10 cellular contexts compared by ENCODE assay signal in the genomic region with DNA sequence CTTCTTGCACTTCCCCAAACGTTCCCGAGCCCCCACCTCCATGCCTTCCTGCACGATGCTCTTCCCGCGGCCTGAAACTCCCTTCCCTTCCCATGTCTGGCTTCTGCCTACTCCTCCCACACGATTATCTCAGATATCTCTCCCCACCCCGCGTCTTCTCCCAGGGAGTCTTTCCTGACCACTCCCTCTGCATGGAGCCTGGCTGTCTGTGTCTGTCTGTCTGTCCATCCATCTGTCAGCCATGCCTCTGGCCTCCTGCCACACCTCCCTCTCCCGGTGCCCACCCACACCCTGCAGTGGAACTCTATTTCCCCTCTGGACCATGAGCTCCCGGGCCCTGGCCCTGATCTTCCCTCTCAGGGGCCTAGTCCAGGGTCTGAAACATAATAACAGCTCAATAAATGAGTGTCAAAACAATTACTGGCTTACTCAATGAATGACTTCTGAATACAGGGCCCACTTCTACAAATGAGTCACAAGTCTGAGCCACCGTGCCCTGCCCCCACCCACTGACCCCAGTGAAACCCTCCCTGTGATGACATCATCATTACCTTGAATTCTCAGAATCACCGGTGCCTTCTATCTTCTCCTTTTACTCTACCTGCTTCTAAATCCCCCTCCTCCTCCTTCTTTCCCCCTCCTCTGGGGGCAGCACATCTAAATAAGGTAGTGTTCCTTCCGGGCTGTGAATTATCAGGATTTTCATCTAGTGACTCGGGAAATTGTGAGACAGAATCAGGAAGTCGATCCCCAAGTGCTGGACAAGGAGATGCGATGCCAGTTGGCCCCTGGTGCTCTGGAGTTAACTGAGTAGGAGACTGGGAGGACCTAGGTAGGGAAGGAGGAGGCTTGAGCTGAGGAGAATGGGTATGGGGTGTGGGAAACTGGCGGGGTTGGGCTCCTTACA. TPM values are rescaled to one million over a fixed set of nuclear protein-coding genes. Genes with fewer than 3 reads are reported as not detected.
DNase-seq lines count a peak whose midpoint lies in the region; ATAC-seq, FAIRE-seq and TF ChIP-seq lines count a peak whose summit lies in the region.
"Had no signal": no experiment of that assay in that cellular context is flagged by ENCODE, and none has a peak within 500 bp of the region (broad histone marks: within the 10 kb centered on the region; RNA-seq: fewer than 3 reads in every experiment).

No MANE protein-coding gene starts in this region.

- H3K4me3 Mint-ChIP-seq in astrocyte (ENCODE audit: unreplicated experiment): peak overlapping the region; percentile 21
- H3K4me3 Mint-ChIP-seq in effector memory CD8-positive, alpha-beta T cell: no peak overlapping the region
- H3K4me3 Mint-ChIP-seq: type B pancreatic cell had no signal

- peaks cover 34% of the 10 kb centered on the region for H3K4me1 Mint-ChIP-seq in astrocyte (ENCODE audit: low read depth, unreplicated experiment)
- H3K4me1 Mint-ChIP-seq in effector memory CD8-positive, alpha-beta T cell (ENCODE audit: low read depth in 2 of 2): peaks cover 16 to 24% of the 10 kb centered on the region in 2 donors

- no peaks in the 10 kb centered on the region for H3K27me3 ChIP-seq in astrocyte (ENCODE audit: insufficient read depth, low read length)
- no peaks in the 10 kb centered on the region for H3K27me3 ChIP-seq in smooth muscle cell (ENCODE audit: low read depth)
- no peaks in the 10 kb centered on the region for H3K27me3 ChIP-seq in prostate gland (replicated peaks; ENCODE audit: insufficient read depth)

- H3K36me3 ChIP-seq in astrocyte (ENCODE audit: insufficient read depth, low read length): no peaks in the 10 kb centered on the region
- H3K36me3 ChIP-seq in smooth muscle cell (ENCODE audit: low read depth): no peaks in the 10 kb centered on the region
- no peaks in the 10 kb centered on the region for H3K36me3 ChIP-seq in prostate gland

- H3K4me1 ChIP-seq in astrocyte (ENCODE audit: insufficient read depth, low read length): peaks cover 47% of the 10 kb centered on the region
- peaks cover 7% of the 10 kb centered on the region for H3K4me1 ChIP-seq in smooth muscle cell (ENCODE audit: low read depth)
- H3K4me1 ChIP-seq in prostate gland (replicated peaks): no peaks in the 10 kb centered on the region

- H3K27ac ChIP-seq in astrocyte (ENCODE audit: low read depth, low read length) (peak overlapping the region; percentile 66), smooth muscle cell (ENCODE audit: low read depth) (peak overlapping the region; percentile 87), prostate gland (no peak overlapping the region)

- no peak for TF ChIP-seq CTCF in astrocyte (IDR thresholded peaks at IDR 0.05; ENCODE audit: insufficient read depth, low read depth, low read length)
- TF ChIP-seq CTCF in smooth muscle cell (IDR thresholded peaks at IDR 0.05; ENCODE audit: borderline replicate concordance, insufficient read depth, poor library complexity, severe bottlenecking): no peak
- TF ChIP-seq CTCF in prostate gland (IDR thresholded peaks at IDR 0.05): no peak

- no peak overlapping the region for H3K4me3 ChIP-seq in astrocyte (ENCODE audit: insufficient read depth, low read depth, low read length)
- no peak overlapping the region for H3K4me3 ChIP-seq in smooth muscle cell
- H3K4me3 ChIP-seq in prostate gland: no peak overlapping the region

- H3K27ac Mint-ChIP-seq in astrocyte (ENCODE audit: unreplicated experiment): peak overlapping the region; percentile 96
- peak overlapping the region in 1 of 2 donors; percentile 78 for H3K27ac Mint-ChIP-seq in effector memory CD8-positive, alpha-beta T cell
- H3K27ac Mint-ChIP-seq: type B pancreatic cell had no signal

- H3K79me2 ChIP-seq in astrocyte (ENCODE audit: insufficient read depth, low read length) (no peaks in the 10 kb centered on the region), smooth muscle cell (ENCODE audit: low read depth) (no peaks in the 10 kb centered on the region)

- no peaks in the 10 kb centered on the region for H3K9me3 Mint-ChIP-seq in astrocyte (ENCODE audit: unreplicated experiment)
- no peaks in the 10 kb centered on the region for H3K9me3 Mint-ChIP-seq in effector memory CD8-positive, alpha-beta T cell
- H3K9me3 Mint-ChIP-seq: type B pancreatic cell had no signal

- H3K4me2 ChIP-seq in astrocyte (ENCODE audit: low read length) (peak overlapping the region; percentile 49), smooth muscle cell (peak overlapping the region; percentile 28)

- no peaks in the 10 kb centered on the region for H3K9me3 ChIP-seq in astrocyte (ENCODE audit: insufficient read depth, low read depth, low read length)
- no peaks in the 10 kb centered on the region for H3K9me3 ChIP-seq in smooth muscle cell (replicated peaks; ENCODE audit: low read depth)
- H3K9me3 ChIP-seq in prostate gland: no peaks in the 10 kb centered on the region

- peaks cover 4% of the 10 kb centered on the region for H3K36me3 Mint-ChIP-seq in astrocyte (ENCODE audit: low read depth, unreplicated experiment)
- no peaks in the 10 kb centered on the region for H3K36me3 Mint-ChIP-seq in effector memory CD8-positive, alpha-beta T cell (ENCODE audit: insufficient read depth)
- H3K36me3 Mint-ChIP-seq: type B pancreatic cell had no signal

- WGBS in smooth muscle cell (ENCODE audit: low lambda C conversion rate): 35% methylated on average over 17 of the region's 17 CpGs
- WGBS in prostate gland: 55% methylated on average over 17 of the region's 17 CpGs

- no peaks in the 10 kb centered on the region for H3F3A ChIP-seq in smooth muscle cell (ENCODE audit: low read depth)

- DNase-seq in Daoy (ENCODE audit: low read depth) (peak; percentile 84), SW480 (ENCODE audit: low spot score) (peak; percentile 41), astrocyte (ENCODE audit: low read depth) (peak; percentile 53), smooth muscle cell (lab: John Stamatoyannopoulos, UW; ENCODE audit: unreplicated experiment) (no peak), prostate gland (ENCODE audit: low spot score) (no peak), NCI-H2107 treated with DMSO at 0.1 percent for 48 hours (lab: John Stamatoyannopoulos, UW; ENCODE audit: unreplicated experiment) (no peak), NCI-H2081 treated with DMSO at 0.1 percent for 48 hours (lab: John Stamatoyannopoulos, UW) (no peak)
- no peak for DNase-seq in effector memory CD8-positive, alpha-beta T cell

- FAIRE-seq in astrocyte (lab: Jason Lieb, UNC): peak; percentile 50
- FAIRE-seq: frontal cortex had no signal

- ATAC-seq in effector memory CD8-positive, alpha-beta T cell (replicated peaks): no peak

- peak overlapping the region; percentile 58 for H2AFZ ChIP-seq in astrocyte (ENCODE audit: low read depth, low read length)
- H2AFZ ChIP-seq in smooth muscle cell (ENCODE audit: low read depth): no peak overlapping the region

- TF ChIP-seq POLR2A in prostate gland (IDR thresholded peaks at IDR 0.05): no peak

- intact Hi-C loops in prostate gland (cut with DNase I): loop anchor here (5.0 kb wide), 1 partner anchor 47 kb away; no protein-coding TSS in a partner anchor

- H3K27me3 Mint-ChIP-seq in astrocyte (ENCODE audit: low read depth, unreplicated experiment): peaks cover 3% of the 10 kb centered on the region
- no peaks in the 10 kb centered on the region for H3K27me3 Mint-ChIP-seq in effector memory CD8-positive, alpha-beta T cell
- H3K27me3 Mint-ChIP-seq: type B pancreatic cell had no signal

- H4K20me1 ChIP-seq in astrocyte (ENCODE audit: insufficient read depth, low read length) (no peaks in the 10 kb centered on the region), smooth muscle cell (ENCODE audit: low read depth) (no peaks in the 10 kb centered on the region)

- H3K9ac ChIP-seq in astrocyte (ENCODE audit: low read length): peak overlapping the region; percentile 30
- no peak overlapping the region for H3K9ac ChIP-seq in smooth muscle cell (ENCODE audit: low read depth)

RNA-seq across cellular contexts. Expression of gene PLB1, which starts 46.1 kb away (rescaled TPM):
- 0.83 and 0.86 TPM in 2 replicates for total RNA-seq in Daoy (2014; rRNA removed; shearing (Covaris generic))
- 0.98 and 1.9 TPM in 2 replicates for total RNA-seq in astrocyte
- 1.1 and 8.7 TPM in 2 replicates for total RNA-seq in smooth muscle cell
- polyA plus RNA-seq in smooth muscle cell: 0.75 and 3.7 TPM in 2 replicates
- 1 to 10 TPM; 7.4 to 9.6 TPM for total RNA-seq in prostate gland

RNA-seq across cellular contexts. Expression of gene FOSL2, which starts 57.1 kb away (rescaled TPM):
- 56.0 and 62.1 TPM in 2 replicates for total RNA-seq in Daoy (2014; rRNA removed; shearing (Covaris generic))
- total RNA-seq in astrocyte (156 and 158 TPM in 2 replicates), smooth muscle cell (106 and 120 TPM in 2 replicates), prostate gland (10 to 100 TPM; 57.4 to 94.2 TPM)
- 70.8 and 72.6 TPM in 2 replicates for polyA plus RNA-seq in smooth muscle cell

Comparison
In these comparisons a context has a peak if more than half of its experiments do, and no peak if none do; other contexts are left out.
1. DNase-seq: peak in Daoy (single experiment), SW480 (single experiment) and astrocyte (single experiment); none in smooth muscle cell (single experiment), prostate gland (single experiment), effector memory CD8-positive, alpha-beta T cell (0 of 3), NCI-H2107 treated with DMSO at 0.1 percent for 48 hours (single experiment) and NCI-H2081 treated with DMSO at 0.1 percent for 48 hours (single experiment).
2. H3K27ac ChIP-seq: peak in astrocyte (single experiment) and smooth muscle cell (single experiment); none in prostate gland (0 of 2).